Comparison of ENCODE assay signal across 1 cellular context in the genomic region with DNA sequence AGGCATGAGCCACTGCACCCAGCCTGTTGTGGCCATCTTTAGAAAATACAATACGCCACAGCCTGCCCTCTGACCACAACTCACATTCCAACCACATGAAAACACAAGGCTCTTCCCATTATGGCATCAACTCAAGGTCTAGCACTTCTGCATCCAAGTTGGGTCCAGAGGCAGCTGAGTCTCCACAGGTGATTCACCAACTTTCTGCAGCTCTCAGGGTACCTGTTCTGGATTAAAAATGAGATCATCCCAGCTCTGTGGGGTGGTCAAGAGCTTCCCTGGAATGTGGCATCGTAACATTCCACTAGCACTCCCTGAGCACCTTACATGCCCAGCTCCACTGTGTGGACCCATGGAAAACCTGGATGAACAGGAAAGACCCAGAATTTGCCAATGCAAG.
TF ChIP-seq lines count a peak whose summit lies in the region.

No MANE protein-coding gene starts in this region.

TF ChIP-seq in GM23338, 12 proteins besides CTCF, POLR2A, EP300 and RAD21:
- TF ChIP-seq ZNF462 (CRISPR knock-in tag; IDR thresholded peaks at IDR 0.05) = no peak
- no peak for TF ChIP-seq NANOG (IDR thresholded peaks at IDR 0.05; ENCODE audit: borderline replicate concordance)
- no peak for TF ChIP-seq CREB1 (CRISPR knock-in tag; IDR thresholded peaks at IDR 0.05; ENCODE audit: low read depth)
- TF ChIP-seq REST (IDR thresholded peaks at IDR 0.05; ENCODE audit: unreplicated experiment) = no peak
- TF ChIP-seq JUNB (IDR thresholded peaks at IDR 0.05; ENCODE audit: unreplicated experiment) = no peak
- TF ChIP-seq EZH2phosphoT487 (IDR thresholded peaks at IDR 0.05; ENCODE audit: unreplicated experiment) = no peak
- TF ChIP-seq ZNF331 (CRISPR knock-in tag; IDR thresholded peaks at IDR 0.05; ENCODE audit: low read depth) = no peak
- TF ChIP-seq, protein P1, sequence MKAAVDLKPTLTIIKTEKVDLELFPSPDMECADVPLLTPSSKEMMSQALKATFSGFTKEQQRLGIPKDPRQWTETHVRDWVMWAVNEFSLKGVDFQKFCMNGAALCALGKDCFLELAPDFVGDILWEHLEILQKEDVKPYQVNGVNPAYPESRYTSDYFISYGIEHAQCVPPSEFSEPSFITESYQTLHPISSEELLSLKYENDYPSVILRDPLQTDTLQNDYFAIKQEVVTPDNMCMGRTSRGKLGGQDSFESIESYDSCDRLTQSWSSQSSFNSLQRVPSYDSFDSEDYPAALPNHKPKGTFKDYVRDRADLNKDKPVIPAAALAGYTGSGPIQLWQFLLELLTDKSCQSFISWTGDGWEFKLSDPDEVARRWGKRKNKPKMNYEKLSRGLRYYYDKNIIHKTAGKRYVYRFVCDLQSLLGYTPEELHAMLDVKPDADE (IDR thresholded peaks at IDR 0.05) = no peak
- no peak for TF ChIP-seq EZH2 (IDR thresholded peaks at IDR 0.05; ENCODE audit: low read depth, unreplicated experiment)
- TF ChIP-seq ZNF114 (CRISPR knock-in tag; IDR thresholded peaks at IDR 0.05) = no peak
- TF ChIP-seq STAT1 (IDR thresholded peaks at IDR 0.05; ENCODE audit: unreplicated experiment) = no peak
- TF ChIP-seq POLR2AphosphoS5 (IDR thresholded peaks at IDR 0.05; ENCODE audit: low read depth) = no peak
